Comparison of ENCODE assay signal across 26 cellular contexts in genomic region chr2:46407852-46408455, GRCh38.
A peak's percentile ranks its signal among the peaks of the same experiment; 100 is the strongest.
DNase-seq lines count a peak whose midpoint lies in the region; ATAC-seq and TF ChIP-seq lines count a peak whose summit lies in the region.
"Had no signal": no experiment of that assay in that cellular context is flagged by ENCODE, and none has a peak within 500 bp of the region (broad histone marks: within the 10 kb centered on the region; RNA-seq: fewer than 3 reads in every experiment).

No MANE protein-coding gene starts in this region.

- DNase-seq in PC-3, result no peak
- DNase-seq in epithelial cell of prostate (ENCODE audit: low read depth, low spot score), result no peak
- DNase-seq in progenitor cell of endocrine pancreas (ENCODE audit: low spot score, unreplicated experiment), result no peak
- DNase-seq in activated naive CD8-positive, alpha-beta T cell treated with anti-CD3 and anti-CD28 coated beads, Interleukin-2, amount 50 U/mL, for 24 hours, result no peak
- no peak for DNase-seq in DMS53 treated with DMSO at 0.1 percent for 48 hours (lab: John Stamatoyannopoulos, UW; ENCODE audit: unreplicated experiment)
- DNase-seq in SK-N-DZ (ENCODE audit: low spot score), result no peak
- DNase-seq: activated B cell treated with CpG ODN at 0.5 μM for 24 hours; activated CD4-positive, alpha-beta T cell treated with anti-CD3 and anti-CD28 coated beads, Interleukin-2, amount 10 ng/mL, durations not matched to agents 7 days and 5 days; amygdala; C1 segment of cervical spinal cord; DMS79 treated with DMSO at 0.1 percent for 48 hours; GDM1; hippocampal formation; Kasumi-1; naive thymus-derived CD8-positive, alpha-beta T cell; NCI-H1436; NCI-H345; NCI-H774; nucleus accumbens; SK-N-SH; stimulated activated naive CD4-positive, alpha-beta T cell; testis had no signal

- TF ChIP-seq CTCF in PC-3 (conservative IDR thresholded peaks at IDR 0.05; ENCODE audit: low read depth, low read length) (no peak), progenitor cell of endocrine pancreas (IDR thresholded peaks at IDR 0.05; ENCODE audit: unreplicated experiment) (no peak)

- H3K36me3 ChIP-seq in PC-3 (ENCODE audit: low read depth, low read length), result no peaks in the 10 kb centered on the region
- H3K36me3 ChIP-seq: gastrocnemius medialis, HAP-1 had no signal

- ATAC-seq in PC-3, result no peak
- no peak for ATAC-seq in activated naive CD8-positive, alpha-beta T cell treated with anti-CD3 and anti-CD28 coated beads, Interleukin-2, amount 50 U/mL, for 24 hours
- ATAC-seq in HG03139 (IDR thresholded peaks at IDR 0.05; ENCODE audit: unreplicated experiment), result no peak
- ATAC-seq: naive thymus-derived CD8-positive, alpha-beta T cell had no signal

- no peaks in the 10 kb centered on the region for H3K36me3 Mint-ChIP-seq in progenitor cell of endocrine pancreas (ENCODE audit: insufficient read depth)
- no peaks in the 10 kb centered on the region for H3K36me3 Mint-ChIP-seq in activated naive CD8-positive, alpha-beta T cell treated with anti-CD3 and anti-CD28 coated beads, Interleukin-2, amount 50 U/mL, for 24 hours (ENCODE audit: low read depth)
- H3K36me3 Mint-ChIP-seq: activated naive CD4-positive, alpha-beta T cell treated with anti-CD3 and anti-CD28 coated beads, Interleukin-2, amount 50 U/mL, for 24 hours; naive thymus-derived CD8-positive, alpha-beta T cell had no signal

- peaks cover 25% of the 10 kb centered on the region for H3F3A ChIP-seq in PC-3 (ENCODE audit: low read length, unreplicated experiment)

- no peaks in the 10 kb centered on the region for H3K9me3 Mint-ChIP-seq in progenitor cell of endocrine pancreas (ENCODE audit: low read depth)
- H3K9me3 Mint-ChIP-seq in activated naive CD8-positive, alpha-beta T cell treated with anti-CD3 and anti-CD28 coated beads, Interleukin-2, amount 50 U/mL, for 24 hours, result no peaks in the 10 kb centered on the region
- H3K9me3 Mint-ChIP-seq: activated B cell treated with CpG ODN at 0.5 μM for 24 hours; activated CD4-positive, alpha-beta T cell treated with anti-CD3 and anti-CD28 coated beads, Interleukin-2, amount 10 ng/mL, durations not matched to agents 7 days and 5 days; activated naive CD4-positive, alpha-beta T cell treated with anti-CD3 and anti-CD28 coated beads, Interleukin-2, amount 50 U/mL, for 24 hours; naive thymus-derived CD8-positive, alpha-beta T cell had no signal

- peak overlapping the region; percentile 76 for H3K4me2 ChIP-seq in PC-3 (ENCODE audit: low read length)
- H3K4me2 ChIP-seq: SK-N-SH had no signal

- peaks cover 2% of the 10 kb centered on the region for H3K4me1 Mint-ChIP-seq in progenitor cell of endocrine pancreas (ENCODE audit: low read depth)
- H3K4me1 Mint-ChIP-seq in activated naive CD8-positive, alpha-beta T cell treated with anti-CD3 and anti-CD28 coated beads, Interleukin-2, amount 50 U/mL, for 24 hours, result no peaks in the 10 kb centered on the region
- H3K4me1 Mint-ChIP-seq: activated B cell treated with CpG ODN at 0.5 μM for 24 hours; activated CD4-positive, alpha-beta T cell treated with anti-CD3 and anti-CD28 coated beads, Interleukin-2, amount 10 ng/mL, durations not matched to agents 7 days and 5 days; activated naive CD4-positive, alpha-beta T cell treated with anti-CD3 and anti-CD28 coated beads, Interleukin-2, amount 50 U/mL, for 24 hours had no signal

- BruUV-seq in PC-3 (replicated peaks; lab: Mats Ljungman, UMichigan), result no TSS peak

- H3K79me2 ChIP-seq in PC-3 (ENCODE audit: low read length), result no peaks in the 10 kb centered on the region

- no peaks in the 10 kb centered on the region for H3K9me2 ChIP-seq in PC-3 (replicated peaks; ENCODE audit: low read length)
- H3K9me2 ChIP-seq: SK-N-SH had no signal

- H3K9ac ChIP-seq in PC-3 (ENCODE audit: low read length), result peak overlapping the region; percentile 79
- H3K9ac ChIP-seq: SK-N-SH had no signal

- H3K27ac ChIP-seq in PC-3 (ENCODE audit: low read length) (peak overlapping the region; percentile 99), epithelial cell of prostate (peak overlapping the region; percentile 90)
- H3K27ac ChIP-seq: gastrocnemius medialis, testis had no signal

- CTCF ChIA-PET in PC-3 (lab: Charles Lee), result interaction anchor here (0.5 kb wide), 1 partner anchor 937 kb away, joined by 5 read pairs; no protein-coding TSS in a partner anchor

- POLR2A ChIA-PET in PC-3 (lab: Charles Lee; ENCODE audit: unreplicated experiment), result no interaction called here

- peaks cover 52% of the 10 kb centered on the region for H3K4me1 ChIP-seq in PC-3 (ENCODE audit: insufficient read depth, low read length)
- H3K4me1 ChIP-seq: HAP-1, testis had no signal

- no peaks in the 10 kb centered on the region for H3K27me3 ChIP-seq in PC-3 (ENCODE audit: low read length)
- H3K27me3 ChIP-seq: gastrocnemius medialis, testis had no signal

- no peak overlapping the region; the same call in 1 of the 2 replicates for H3K4me3 ChIP-seq in PC-3 (ENCODE audit: low read length)
- H3K4me3 ChIP-seq: gastrocnemius medialis, HAP-1, testis had no signal

- intact Hi-C loops in PC-3 (cut with micrococcal nuclease), result loop anchor here (2.0 to 5.0 kb wide), 3 partner anchors 34 to 101 kb away; no protein-coding TSS in a partner anchor

- no peaks in the 10 kb centered on the region for H3K27me3 Mint-ChIP-seq in progenitor cell of endocrine pancreas
- H3K27me3 Mint-ChIP-seq in activated naive CD8-positive, alpha-beta T cell treated with anti-CD3 and anti-CD28 coated beads, Interleukin-2, amount 50 U/mL, for 24 hours, result no peaks in the 10 kb centered on the region
- H3K27me3 Mint-ChIP-seq: activated CD4-positive, alpha-beta T cell treated with anti-CD3 and anti-CD28 coated beads, Interleukin-2, amount 10 ng/mL, durations not matched to agents 7 days and 5 days; activated naive CD4-positive, alpha-beta T cell treated with anti-CD3 and anti-CD28 coated beads, Interleukin-2, amount 50 U/mL, for 24 hours had no signal

- H3K4me3 Mint-ChIP-seq in progenitor cell of endocrine pancreas (ENCODE audit: low read depth), result no peak overlapping the region
- no peak overlapping the region for H3K4me3 Mint-ChIP-seq in activated naive CD8-positive, alpha-beta T cell treated with anti-CD3 and anti-CD28 coated beads, Interleukin-2, amount 50 U/mL, for 24 hours
- H3K4me3 Mint-ChIP-seq: activated B cell treated with CpG ODN at 0.5 μM for 24 hours; activated CD4-positive, alpha-beta T cell treated with anti-CD3 and anti-CD28 coated beads, Interleukin-2, amount 10 ng/mL, durations not matched to agents 7 days and 5 days; activated naive CD4-positive, alpha-beta T cell treated with anti-CD3 and anti-CD28 coated beads, Interleukin-2, amount 50 U/mL, for 24 hours; naive thymus-derived CD8-positive, alpha-beta T cell had no signal

- no peaks in the 10 kb centered on the region for H4K20me1 ChIP-seq in PC-3 (ENCODE audit: low read length)

- H2AFZ ChIP-seq in PC-3 (ENCODE audit: low read length), result peak overlapping the region; percentile 63; the same call in 1 of the 2 replicates

- H3K9me3 ChIP-seq in PC-3 (ENCODE audit: low read length), result no peaks in the 10 kb centered on the region
- H3K9me3 ChIP-seq: gastrocnemius medialis, HAP-1, SK-N-SH, testis had no signal

- H3K27ac Mint-ChIP-seq in progenitor cell of endocrine pancreas, result peak overlapping the region; percentile 4
- no peak overlapping the region for H3K27ac Mint-ChIP-seq in activated naive CD8-positive, alpha-beta T cell treated with anti-CD3 and anti-CD28 coated beads, Interleukin-2, amount 50 U/mL, for 24 hours
- H3K27ac Mint-ChIP-seq: activated B cell treated with CpG ODN at 0.5 μM for 24 hours; activated CD4-positive, alpha-beta T cell treated with anti-CD3 and anti-CD28 coated beads, Interleukin-2, amount 10 ng/mL, durations not matched to agents 7 days and 5 days; naive thymus-derived CD8-positive, alpha-beta T cell had no signal
